In the genomic region with DNA sequence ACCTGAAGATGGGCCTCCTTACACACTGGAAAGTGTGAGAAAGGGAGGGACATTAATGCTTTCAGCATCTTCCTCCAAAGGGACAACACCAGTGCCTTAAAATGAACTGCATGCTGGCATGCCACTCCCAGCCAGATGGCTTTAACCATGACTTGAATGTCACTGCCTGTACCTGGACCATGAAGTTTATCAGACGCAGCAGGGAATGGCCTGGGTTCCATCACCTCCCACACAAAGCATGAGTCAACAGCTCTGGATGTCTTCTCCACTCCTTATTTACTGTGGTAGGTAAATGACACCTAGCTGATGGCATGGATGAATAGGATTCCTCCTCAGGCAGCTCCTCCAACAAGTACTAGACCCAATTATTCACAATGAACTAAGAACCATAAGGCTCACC, we compare ENCODE assay signal across 36 cellular contexts.
DNase-seq lines count a peak whose midpoint lies in the region; ATAC-seq, FAIRE-seq and TF ChIP-seq lines count a peak whose summit lies in the region.
"Had no signal": no experiment of that assay in that cellular context is flagged by ENCODE, and none has a peak within 500 bp of the region (broad histone marks: within the 10 kb centered on the region; RNA-seq: fewer than 3 reads in every experiment).

No MANE protein-coding gene starts in this region.

- no peak overlapping the region for H3K9ac ChIP-seq in K562 (ENCODE audit: insufficient read depth in 1 of 2, low read depth in 2 of 2, low read length in 2 of 2)
- H3K9ac ChIP-seq: BLaER1; BLaER1 treated with 17β-estradiol and CSF1 and Interleukin-3, amounts not matched to agents 10 nM and 100 nM had no signal

- H3K27ac Mint-ChIP-seq in effector memory CD8-positive, alpha-beta T cell = no peak overlapping the region
- H3K27ac Mint-ChIP-seq: B cell; CD14-positive monocyte; CD4-positive, alpha-beta memory T cell; CD4-positive, alpha-beta T cell; CD4-positive, CD25-positive, alpha-beta regulatory T cell; CD8-positive, alpha-beta T cell had no signal

- in situ Hi-C loops in K562 (cut with MboI) = no loop called here

- H3K4me3 ChIP-seq in K562 = no peak overlapping the region
- no peak overlapping the region for H3K4me3 ChIP-seq in bronchial epithelial cell (ENCODE audit: low read depth, low read length)
- H3K4me3 ChIP-seq: A549; BLaER1; BLaER1 treated with 17β-estradiol and CSF1 and Interleukin-3, amounts not matched to agents 10 nM and 100 nM had no signal

- intact Hi-C loops in K562 (cut with micrococcal nuclease) = no loop called here

- H3K27me3 ChIP-seq in K562 (ENCODE audit: control insufficient read depth in 2 of 2, insufficient read depth in 2 of 2, low read length in 2 of 2) (no peaks in the 10 kb centered on the region), bronchial epithelial cell (ENCODE audit: control insufficient read depth, insufficient read depth, low read length) (no peaks in the 10 kb centered on the region)
- H3K27me3 ChIP-seq: BE2C; BLaER1; BLaER1 treated with 17β-estradiol and CSF1 and Interleukin-3, amounts not matched to agents 10 nM and 100 nM had no signal

- no peak overlapping the region; the same call in 1 of the 2 replicates for H3K4me2 ChIP-seq in K562 (ENCODE audit: insufficient read depth, low read length)
- H3K4me2 ChIP-seq: A549; BLaER1; BLaER1 treated with 17β-estradiol and CSF1 and Interleukin-3, amounts not matched to agents 10 nM and 100 nM had no signal

- DNase-seq in DMS79 (lab: John Stamatoyannopoulos, UW) (peak; percentile 34), DMS79 treated with DMSO at 0.1 percent for 48 hours (lab: John Stamatoyannopoulos, UW) (no peak), NCI-H187 treated with DMSO at 0.1 percent for 48 hours (lab: John Stamatoyannopoulos, UW) (peak; percentile 55), NCI-H187 (lab: John Stamatoyannopoulos, UW) (no peak), K562 (ENCODE audit: extremely low read depth in 1 of 4, low spot score in 3 of 4) (peak in 3 of 4 experiments; percentile 13 to 53 (median 22)), bronchial epithelial cell (ENCODE audit: low read depth) (no peak), D341Med (ENCODE audit: low spot score) (no peak)
- DNase-seq in effector memory CD8-positive, alpha-beta T cell = no peak
- DNase-seq: 8988T; ACHN; AML-193; BE2C; C1 segment of cervical spinal cord; Caco-2; Calu3; CD4-positive, alpha-beta memory T cell; CD4-positive, alpha-beta T cell; CD4-positive, CD25-positive, alpha-beta regulatory T cell; CD8-positive, alpha-beta memory T cell; CD8-positive, alpha-beta T cell; COR-L47; DMS 273 treated with DMSO at 0.1 percent for 48 hours; DMS153; DMS53; DND-41; EL had no signal

- no peaks in the 10 kb centered on the region for H3K9me3 ChIP-seq in K562 (replicated peaks; ENCODE audit: control insufficient read depth, insufficient read depth, low read depth, low read length)
- H3K9me3 ChIP-seq: BE2C; BLaER1; BLaER1 treated with 17β-estradiol and CSF1 and Interleukin-3, amounts not matched to agents 10 nM and 100 nM; Caco-2 had no signal

- no peak for TF ChIP-seq EP300 in K562 (IDR thresholded peaks at IDR 0.05; ENCODE audit: low read length)

- no peaks in the 10 kb centered on the region for H3K27me3 Mint-ChIP-seq in effector memory CD8-positive, alpha-beta T cell
- H3K27me3 Mint-ChIP-seq: B cell; CD4-positive, alpha-beta memory T cell; CD4-positive, alpha-beta T cell; CD4-positive, CD25-positive, alpha-beta regulatory T cell had no signal

- ATAC-seq in K562 = peak; percentile 71
- no peak for ATAC-seq in effector memory CD8-positive, alpha-beta T cell (replicated peaks)
- ATAC-seq: A549; CD8-positive, alpha-beta T cell had no signal

- H3K36me3 Mint-ChIP-seq in effector memory CD8-positive, alpha-beta T cell (ENCODE audit: insufficient read depth) = no peaks in the 10 kb centered on the region
- H3K36me3 Mint-ChIP-seq: CD14-positive monocyte; CD4-positive, alpha-beta memory T cell; CD4-positive, CD25-positive, alpha-beta regulatory T cell; CD8-positive, alpha-beta memory T cell; CD8-positive, alpha-beta T cell had no signal

- H3K9me1 ChIP-seq in K562 (ENCODE audit: control insufficient read depth, insufficient read depth, low read length) = no peaks in the 10 kb centered on the region

- no peak for TF ChIP-seq RAD21 in K562 (CRISPR knock-in tag; conservative IDR thresholded peaks at IDR 0.05 in 1 of 2, IDR thresholded peaks at IDR 0.05 in 1 of 2)

- H3K9me3 Mint-ChIP-seq in effector memory CD8-positive, alpha-beta T cell = peaks cover 2 to 4% of the 10 kb centered on the region in 2 donors

- H3K79me2 ChIP-seq in K562 (ENCODE audit: control insufficient read depth, insufficient read depth, low read length) = no peaks in the 10 kb centered on the region

- POLR2A ChIA-PET in K562 (lab: Yijun Ruan, JAX) = no interaction called here

- H3K27ac ChIP-seq in K562 (ENCODE audit: extremely low read depth, low read depth, low read length) = no peak overlapping the region
- H3K27ac ChIP-seq: 22Rv1; A549; BLaER1; BLaER1 treated with 17β-estradiol and CSF1 and Interleukin-3, amounts not matched to agents 10 nM and 100 nM; C4-2B had no signal

- no peak overlapping the region for H3K4me3 Mint-ChIP-seq in effector memory CD8-positive, alpha-beta T cell
- H3K4me3 Mint-ChIP-seq: B cell; CD14-positive monocyte; CD4-positive, alpha-beta memory T cell; CD4-positive, alpha-beta T cell; CD4-positive, CD25-positive, alpha-beta regulatory T cell; CD8-positive, alpha-beta memory T cell; CD8-positive, alpha-beta T cell had no signal

- FAIRE-seq in K562 (lab: Jason Lieb, UNC) (peak; percentile 66), bronchial epithelial cell (lab: Jason Lieb, UNC) (peak; percentile 50)
- FAIRE-seq: A204.1, A549, D721Med, G401.6 had no signal

- H3K4me1 Mint-ChIP-seq in effector memory CD8-positive, alpha-beta T cell (ENCODE audit: low read depth in 2 of 2) = no peaks in the 10 kb centered on the region
- H3K4me1 Mint-ChIP-seq: B cell; CD14-positive monocyte; CD4-positive, alpha-beta memory T cell; CD4-positive, CD25-positive, alpha-beta regulatory T cell; CD8-positive, alpha-beta memory T cell had no signal

- TF ChIP-seq CTCF in K562 (IDR thresholded peaks at IDR 0.05 in 2 of 3, conservative IDR thresholded peaks at IDR 0.05 in 1 of 3; ENCODE audit: insufficient read depth in 2 of 3, low read depth in 1 of 3, low read length in 3 of 3) (no peak), bronchial epithelial cell (IDR thresholded peaks at IDR 0.05; ENCODE audit: insufficient read depth, low read length, severe bottlenecking) (no peak)

- no peak overlapping the region for H2AFZ ChIP-seq in K562 (ENCODE audit: low read depth, low read length)

- 15% methylated on average over 1 of the region's 1 CpG for WGBS in K562 (ENCODE audit: insufficient coverage, low coverage, missing lambda C conversion rate)

- BruUV-seq in K562 (replicated peaks; lab: Mats Ljungman, UMichigan) = no TSS peak

- no peaks in the 10 kb centered on the region for H4K20me1 ChIP-seq in K562 (replicated peaks; ENCODE audit: control insufficient read depth, insufficient read depth, low read length)
- H4K20me1 ChIP-seq: BLaER1; BLaER1 treated with 17β-estradiol and CSF1 and Interleukin-3, amounts not matched to agents 10 nM and 100 nM had no signal

- no peaks in the 10 kb centered on the region for H3K36me3 ChIP-seq in K562 (ENCODE audit: control insufficient read depth, insufficient read depth, low read length)
- no peaks in the 10 kb centered on the region for H3K36me3 ChIP-seq in bronchial epithelial cell (ENCODE audit: control insufficient read depth, insufficient read depth, low read length)
- H3K36me3 ChIP-seq: BE2C; BLaER1; BLaER1 treated with 17β-estradiol and CSF1 and Interleukin-3, amounts not matched to agents 10 nM and 100 nM had no signal

- TF ChIP-seq POLR2A in K562 (conservative IDR thresholded peaks at IDR 0.05) = no peak

- H3K4me1 ChIP-seq in K562 (replicated peaks in 1 of 2; ENCODE audit: control insufficient read depth in 2 of 2, insufficient read depth in 2 of 2, low read length in 2 of 2) = peaks cover 0 to 3% of the 10 kb centered on the region in 2 experiments; a peak in 1 of 5 replicates
- H3K4me1 ChIP-seq: A549, BE2C, BLaER1, Caco-2 had no signal

- CTCF ChIA-PET in K562 (lab: Yijun Ruan, JAX; ENCODE audit: low intra/inter-chr PET ratio) = no interaction called here

TF ChIP-seq in K562, 482 proteins besides CTCF, POLR2A, EP300 and RAD21 (continues in another document):
- TF ChIP-seq ZC3H8 (IDR thresholded peaks at IDR 0.05) = no peak
- no peak for TF ChIP-seq SREBF1 (IDR thresholded peaks at IDR 0.05; ENCODE audit: borderline replicate concordance, low read depth, low read length)
- no peak for TF ChIP-seq NONO (IDR thresholded peaks at IDR 0.05; ENCODE audit: low read depth in 2 of 2, low read length in 1 of 2)
- TF ChIP-seq POLR2B (IDR thresholded peaks at IDR 0.05; ENCODE audit: low read depth, partially characterized antibody) = no peak
- TF ChIP-seq BCOR (IDR thresholded peaks at IDR 0.05) = no peak

Comparison
In these comparisons a context has a peak if more than half of its experiments do, and no peak if none do; other contexts are left out.
1. DNase-seq: peak in DMS79 (single experiment), NCI-H187 treated with DMSO at 0.1 percent for 48 hours (single experiment) and K562 (3 of 4); none in DMS79 treated with DMSO at 0.1 percent for 48 hours (single experiment), NCI-H187 (0 of 2), bronchial epithelial cell (single experiment), D341Med (single experiment) and effector memory CD8-positive, alpha-beta T cell (0 of 3).